Comparison of ENCODE assay signal across 13 cellular contexts in the genomic region with DNA sequence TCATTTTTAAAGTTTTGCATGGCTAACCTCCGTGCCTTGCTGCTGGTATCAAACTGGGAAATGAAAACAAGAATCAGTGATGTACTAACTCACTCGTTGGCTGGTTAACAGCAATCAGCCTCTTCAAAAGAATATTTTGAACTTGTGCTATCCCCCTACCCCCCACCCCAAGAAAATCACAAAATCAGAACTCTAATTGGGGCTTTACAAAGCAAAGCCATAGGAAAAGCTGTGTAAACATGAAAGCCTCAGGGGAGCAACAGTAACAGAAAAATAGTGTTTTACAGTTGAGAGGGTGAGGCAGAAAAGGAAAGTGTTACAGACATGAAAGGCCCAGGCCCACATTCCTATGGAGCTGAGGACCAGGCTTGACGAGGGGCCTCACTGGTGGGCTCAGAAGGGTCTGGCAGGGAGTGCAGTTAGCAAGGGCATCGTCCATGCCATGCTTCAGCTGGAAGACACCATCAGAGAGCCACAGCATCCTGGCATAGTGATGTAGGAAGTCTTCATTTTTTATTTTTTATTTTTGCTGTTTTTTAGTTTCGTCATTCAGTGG.
"Had no signal": no experiment of that assay in that cellular context is flagged by ENCODE, and none has a peak within 500 bp of the region (broad histone marks: within the 10 kb centered on the region; RNA-seq: fewer than 3 reads in every experiment).

No MANE protein-coding gene starts in this region.

- H3K36me3 Mint-ChIP-seq: activated naive CD4-positive, alpha-beta T cell treated with anti-CD3 and anti-CD28 coated beads, Interleukin-2, amount 50 U/mL, for 72 hours had no signal

- H3K9me3 ChIP-seq: heart right ventricle, left ventricle myocardium inferior, pancreas, thoracic aorta had no signal

- H3K4me1 Mint-ChIP-seq: activated CD4-positive, alpha-beta T cell treated with anti-CD3 and anti-CD28 coated beads, Interleukin-2, amount 10 ng/mL, durations not matched to agents 24 days and 14 days; stimulated activated naive CD8-positive, alpha-beta T cell treated with anti-CD3 and anti-CD28 coated beads, Interleukin-15, amount 100 ng/mL, for 72 hours had no signal

- ATAC-seq: activated naive CD4-positive, alpha-beta T cell treated with anti-CD3 and anti-CD28 coated beads, Interleukin-2, amount 50 U/mL, for 72 hours; heart right ventricle; pancreas; stimulated activated naive CD8-positive, alpha-beta T cell treated with anti-CD3 and anti-CD28 coated beads, Interleukin-15, amount 100 ng/mL, for 72 hours had no signal

- H3K36me3 ChIP-seq: brain microvascular endothelial cell, pancreas, thoracic aorta had no signal

- H3K4me3 Mint-ChIP-seq: activated CD4-positive, alpha-beta T cell treated with anti-CD3 and anti-CD28 coated beads, Interleukin-2, amount 10 ng/mL, durations not matched to agents 24 days and 14 days; activated T-cell treated with anti-CD3 and anti-CD28 coated beads, Interleukin-2, amount 50 U/mL, for 24 hours; stimulated activated naive CD8-positive, alpha-beta T cell treated with anti-CD3 and anti-CD28 coated beads, Interleukin-15, amount 100 ng/mL, for 72 hours had no signal

- H3K27ac ChIP-seq: brain microvascular endothelial cell, heart right ventricle, left ventricle myocardium inferior, pancreas, thoracic aorta had no signal

- H3K27me3 Mint-ChIP-seq: activated CD4-positive, alpha-beta T cell treated with anti-CD3 and anti-CD28 coated beads, Interleukin-2, amount 10 ng/mL, durations not matched to agents 24 days and 14 days; activated T-cell treated with anti-CD3 and anti-CD28 coated beads, Interleukin-2, amount 50 U/mL, for 24 hours; stimulated activated naive CD8-positive, alpha-beta T cell treated with anti-CD3 and anti-CD28 coated beads, Interleukin-15, amount 100 ng/mL, for 72 hours had no signal

- DNase-seq: activated CD4-positive, alpha-beta T cell treated with anti-CD3 and anti-CD28 coated beads, Interleukin-2, amount 10 ng/mL, durations not matched to agents 24 days and 14 days; activated effector memory CD4-positive, alpha-beta T cell treated with Interleukin-2 at 50 U/mL for 16 hours; activated T-cell treated with anti-CD3 and anti-CD28 coated beads, Interleukin-2, amount 50 U/mL, for 24 hours; amniotic stem cell; brain microvascular endothelial cell; heart right ventricle; left ventricle myocardium inferior; pancreas; stimulated activated CD4-positive, alpha-beta T cell treated with anti-CD3 and anti-CD28 coated beads, Interleukin-15, amount 100 ng/mL, for 24 hours; stimulated activated CD4-positive, alpha-beta T cell treated with anti-CD3 and anti-CD28 coated beads, Interleukin-4, amount 100 ng/mL, for 24 hours; stimulated activated naive CD8-positive, alpha-beta T cell treated with anti-CD3 and anti-CD28 coated beads, Interleukin-15, amount 100 ng/mL, for 72 hours had no signal

- H3K4me1 ChIP-seq: heart right ventricle, left ventricle myocardium inferior, pancreas had no signal

- H3K27me3 ChIP-seq: brain microvascular endothelial cell, heart right ventricle, pancreas had no signal

- H3K4me3 ChIP-seq: heart right ventricle, left ventricle myocardium inferior, pancreas, thoracic aorta had no signal

- H3K27ac Mint-ChIP-seq: activated CD4-positive, alpha-beta T cell treated with anti-CD3 and anti-CD28 coated beads, Interleukin-2, amount 10 ng/mL, durations not matched to agents 24 days and 14 days; activated naive CD4-positive, alpha-beta T cell treated with anti-CD3 and anti-CD28 coated beads, Interleukin-2, amount 50 U/mL, for 72 hours; activated T-cell treated with anti-CD3 and anti-CD28 coated beads, Interleukin-2, amount 50 U/mL, for 24 hours had no signal

- H3K9me3 Mint-ChIP-seq: activated CD4-positive, alpha-beta T cell treated with anti-CD3 and anti-CD28 coated beads, Interleukin-2, amount 10 ng/mL, durations not matched to agents 24 days and 14 days; activated naive CD4-positive, alpha-beta T cell treated with anti-CD3 and anti-CD28 coated beads, Interleukin-2, amount 50 U/mL, for 72 hours; activated T-cell treated with anti-CD3 and anti-CD28 coated beads, Interleukin-2, amount 50 U/mL, for 24 hours; stimulated activated naive CD8-positive, alpha-beta T cell treated with anti-CD3 and anti-CD28 coated beads, Interleukin-15, amount 100 ng/mL, for 72 hours had no signal
